Comparison of ENCODE assay signal across 1 cellular context in genomic region chr19:45753548-45753947, GRCh38.
TF ChIP-seq lines count a peak whose summit lies in the region.

No MANE protein-coding gene starts in this region.

TF ChIP-seq in A549, 52 proteins besides CTCF, POLR2A, EP300 and RAD21 (continued from another document):
- TF ChIP-seq REST (IDR thresholded peaks at IDR 0.05) (no peak), ESRRA (IDR thresholded peaks at IDR 0.05; ENCODE audit: borderline replicate concordance, low read length) (no peak), FOXS1 (CRISPR knock-in tag; IDR thresholded peaks at IDR 0.05) (no peak), HMGXB4 (CRISPR knock-in tag; IDR thresholded peaks at IDR 0.05; ENCODE audit: borderline replicate concordance) (no peak), CEBPB (IDR thresholded peaks at IDR 0.05) (no peak), GATA3 (IDR thresholded peaks at IDR 0.05; ENCODE audit: borderline replicate concordance) (no peak), ZNF302 (CRISPR knock-in tag; IDR thresholded peaks at IDR 0.05) (no peak), ZSCAN20 (CRISPR knock-in tag; IDR thresholded peaks at IDR 0.05) (no peak), CBX2 (IDR thresholded peaks at IDR 0.05; ENCODE audit: borderline replicate concordance, low read depth) (no peak), CBX8 (IDR thresholded peaks at IDR 0.05) (no peak), TFCP2L1 (CRISPR knock-in tag; IDR thresholded peaks at IDR 0.05) (no peak)
